34 cellular contexts compared by ENCODE assay signal in the genomic region with DNA sequence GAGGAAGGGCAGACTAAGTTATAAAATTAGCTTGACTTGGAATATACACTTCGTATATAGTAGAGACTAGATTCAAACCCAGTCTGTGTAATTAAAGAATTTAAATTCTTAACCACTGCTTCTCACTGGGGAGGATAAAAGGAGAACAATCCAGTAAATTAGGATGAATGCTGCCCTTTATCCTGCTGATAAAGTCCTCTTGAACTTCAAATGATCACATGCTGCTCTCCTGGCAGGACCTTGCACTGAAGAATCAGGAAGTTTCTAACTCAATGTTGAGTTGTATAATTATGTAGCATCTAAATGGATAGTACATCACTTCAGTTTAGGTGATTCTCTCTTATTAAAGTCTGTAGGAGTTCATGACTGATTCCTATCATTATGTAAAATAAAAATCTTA.
"Had no signal": no experiment of that assay in that cellular context is flagged by ENCODE, and none has a peak within 500 bp of the region (broad histone marks: within the 10 kb centered on the region; RNA-seq: fewer than 3 reads in every experiment).

No MANE protein-coding gene starts in this region.

- H3K27me3 ChIP-seq: Peyer's patch, SJSA1 had no signal

- FAIRE-seq: bronchial epithelial cell had no signal

- ATAC-seq: activated CD8-positive, alpha-beta memory T cell treated with anti-CD3 and anti-CD28 coated beads, Interleukin-2, amount 10 ng/mL, durations not matched to agents 7 days and 5 days; activated naive CD8-positive, alpha-beta T cell treated with anti-CD3 and anti-CD28 coated beads, Interleukin-2, amount 50 U/mL, for 24 hours; PC-3; SK-N-SH treated with all-trans-retinoic acid at 6 μM for 48 hours; T-cell; T-helper 17 cell had no signal

- H3K4me3 Mint-ChIP-seq: activated CD4-positive, alpha-beta T cell treated with anti-CD3 and anti-CD28 coated beads, Interleukin-2, amount 10 ng/mL, durations not matched to agents 7 days and 5 days; activated CD8-positive, alpha-beta memory T cell treated with anti-CD3 and anti-CD28 coated beads, Interleukin-2, amount 10 ng/mL, durations not matched to agents 7 days and 5 days; activated naive CD4-positive, alpha-beta T cell treated with anti-CD3 and anti-CD28 coated beads, Interleukin-2, amount 10 ng/mL, durations not matched to agents 7 days and 5 days; activated naive CD8-positive, alpha-beta T cell; activated naive CD8-positive, alpha-beta T cell treated with anti-CD3 and anti-CD28 coated beads, Interleukin-2, amount 50 U/mL, for 24 hours; brain; T-cell; T-helper 17 cell had no signal

- H3K36me3 Mint-ChIP-seq: activated CD8-positive, alpha-beta memory T cell treated with anti-CD3 and anti-CD28 coated beads, Interleukin-2, amount 10 ng/mL, durations not matched to agents 7 days and 5 days; activated naive CD4-positive, alpha-beta T cell treated with anti-CD3 and anti-CD28 coated beads, Interleukin-2, amount 10 ng/mL, durations not matched to agents 7 days and 5 days; activated naive CD8-positive, alpha-beta T cell; brain; T-cell had no signal

- H3K27ac ChIP-seq: Peyer's patch, SJSA1, WERI-Rb-1 had no signal

- H3K4me1 ChIP-seq: Peyer's patch, SJSA1 had no signal

- H3K9me3 Mint-ChIP-seq: activated CD4-positive, alpha-beta T cell treated with anti-CD3 and anti-CD28 coated beads, Interleukin-2, amount 10 ng/mL, durations not matched to agents 7 days and 5 days; activated naive CD4-positive, alpha-beta T cell treated with anti-CD3 and anti-CD28 coated beads, Interleukin-2, amount 10 ng/mL, durations not matched to agents 7 days and 5 days; activated naive CD8-positive, alpha-beta T cell treated with anti-CD3 and anti-CD28 coated beads, Interleukin-2, amount 50 U/mL, for 24 hours; brain had no signal

- H3K27me3 Mint-ChIP-seq: activated CD4-positive, alpha-beta T cell treated with anti-CD3 and anti-CD28 coated beads, Interleukin-2, amount 10 ng/mL, durations not matched to agents 7 days and 5 days; activated CD8-positive, alpha-beta memory T cell treated with anti-CD3 and anti-CD28 coated beads, Interleukin-2, amount 10 ng/mL, durations not matched to agents 7 days and 5 days; activated naive CD4-positive, alpha-beta T cell treated with anti-CD3 and anti-CD28 coated beads, Interleukin-2, amount 10 ng/mL, durations not matched to agents 7 days and 5 days; activated naive CD8-positive, alpha-beta T cell; activated naive CD8-positive, alpha-beta T cell treated with anti-CD3 and anti-CD28 coated beads, Interleukin-2, amount 50 U/mL, for 24 hours; brain; T-cell; T-helper 17 cell had no signal

- H3K27ac Mint-ChIP-seq: activated CD4-positive, alpha-beta T cell treated with anti-CD3 and anti-CD28 coated beads, Interleukin-2, amount 10 ng/mL, durations not matched to agents 7 days and 5 days; activated CD8-positive, alpha-beta memory T cell treated with anti-CD3 and anti-CD28 coated beads, Interleukin-2, amount 10 ng/mL, durations not matched to agents 7 days and 5 days; activated naive CD4-positive, alpha-beta T cell treated with anti-CD3 and anti-CD28 coated beads, Interleukin-2, amount 10 ng/mL, durations not matched to agents 7 days and 5 days; activated naive CD8-positive, alpha-beta T cell; activated naive CD8-positive, alpha-beta T cell treated with anti-CD3 and anti-CD28 coated beads, Interleukin-2, amount 50 U/mL, for 24 hours; brain; T-cell; T-helper 17 cell had no signal

- H3K36me3 ChIP-seq: Peyer's patch, SJSA1, WERI-Rb-1 had no signal

- H3K4me1 Mint-ChIP-seq: activated CD4-positive, alpha-beta T cell treated with anti-CD3 and anti-CD28 coated beads, Interleukin-2, amount 10 ng/mL, durations not matched to agents 7 days and 5 days; activated CD8-positive, alpha-beta memory T cell treated with anti-CD3 and anti-CD28 coated beads, Interleukin-2, amount 10 ng/mL, durations not matched to agents 7 days and 5 days; activated naive CD4-positive, alpha-beta T cell treated with anti-CD3 and anti-CD28 coated beads, Interleukin-2, amount 10 ng/mL, durations not matched to agents 7 days and 5 days; activated naive CD8-positive, alpha-beta T cell treated with anti-CD3 and anti-CD28 coated beads, Interleukin-2, amount 50 U/mL, for 24 hours; brain; T-cell; T-helper 17 cell had no signal

- H3K4me3 ChIP-seq: Peyer's patch, SJSA1 had no signal

- H3K9me3 ChIP-seq: Peyer's patch, SJSA1 had no signal

- DNase-seq: activated CD4-positive, alpha-beta T cell treated with anti-CD3 and anti-CD28 coated beads, Interleukin-2, amount 10 ng/mL, durations not matched to agents 7 days and 5 days; activated CD4-positive, alpha-beta T cell treated with anti-CD3 and anti-CD28 coated beads, Interleukin-2, amount 50 U/mL, for 48 hours; activated CD8-positive, alpha-beta memory T cell treated with anti-CD3 and anti-CD28 coated beads for 24 hours; activated CD8-positive, alpha-beta memory T cell treated with anti-CD3 and anti-CD28 coated beads, Interleukin-2, amount 10 ng/mL, durations not matched to agents 7 days and 5 days; activated CD8-positive, alpha-beta memory T cell treated with anti-CD3 and anti-CD28 coated beads, Interleukin-2, amount 50 U/mL, for 48 hours; activated effector memory CD4-positive, alpha-beta T cell treated with Interleukin-2 at 50 U/mL for 16 hours; activated naive CD4-positive, alpha-beta T cell treated with anti-CD3 and anti-CD28 coated beads, Interleukin-2, amount 10 ng/mL, durations not matched to agents 7 days and 5 days; activated naive CD8-positive, alpha-beta T cell treated with anti-CD3 and anti-CD28 coated beads, Interleukin-2, amount 50 U/mL, for 24 hours; activated T-cell treated with anti-CD3 and anti-CD28 coated beads, Interleukin-2, amount 50 U/mL, for 48 hours; anterior cingulate cortex; caudate nucleus; cerebellar nuclear complex; Karpas-422; NCI-H1105; NCI-H1417 treated with DMSO at 0.1 percent for 48 hours; NCI-H1694; NCI-H1930; NCI-H2081 treated with DMSO at 0.1 percent for 48 hours; NCI-H226; NCI-H446 treated with DMSO at 0.1 percent for 48 hours; NCI-H524; NCI-H69; PC-3; Peyer's patch; RPMI8226; SHP77 treated with DMSO at 0.1 percent for 48 hours; T-cell; T-helper 17 cell; WERI-Rb-1 had no signal
